ENCODE assay signal across 1 cellular context in the genomic region with DNA sequence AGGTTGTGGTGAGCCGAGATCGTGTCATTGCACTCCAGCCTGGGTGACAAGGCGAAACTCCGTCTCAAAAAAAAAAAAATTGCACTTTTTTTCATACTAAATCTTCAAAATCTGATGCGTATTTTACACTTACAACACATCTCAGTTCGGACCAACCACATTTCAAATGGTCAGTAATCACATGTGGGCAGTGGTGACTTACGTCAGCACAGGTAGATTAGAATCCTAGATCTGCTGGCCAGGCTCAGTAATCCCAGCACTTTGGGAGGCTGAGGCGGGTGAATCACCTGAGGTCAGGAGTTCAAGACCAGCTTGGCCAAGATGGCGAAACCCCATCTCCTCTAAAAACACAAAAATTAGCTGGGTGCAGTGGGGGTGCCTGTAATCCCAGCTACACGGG.
TF ChIP-seq lines count a peak whose summit lies in the region.

No MANE protein-coding gene starts in this region.

TF ChIP-seq in HCT116, 20 proteins besides CTCF, POLR2A, EP300 and RAD21 (continued from another document):
- TF ChIP-seq, protein P1, sequence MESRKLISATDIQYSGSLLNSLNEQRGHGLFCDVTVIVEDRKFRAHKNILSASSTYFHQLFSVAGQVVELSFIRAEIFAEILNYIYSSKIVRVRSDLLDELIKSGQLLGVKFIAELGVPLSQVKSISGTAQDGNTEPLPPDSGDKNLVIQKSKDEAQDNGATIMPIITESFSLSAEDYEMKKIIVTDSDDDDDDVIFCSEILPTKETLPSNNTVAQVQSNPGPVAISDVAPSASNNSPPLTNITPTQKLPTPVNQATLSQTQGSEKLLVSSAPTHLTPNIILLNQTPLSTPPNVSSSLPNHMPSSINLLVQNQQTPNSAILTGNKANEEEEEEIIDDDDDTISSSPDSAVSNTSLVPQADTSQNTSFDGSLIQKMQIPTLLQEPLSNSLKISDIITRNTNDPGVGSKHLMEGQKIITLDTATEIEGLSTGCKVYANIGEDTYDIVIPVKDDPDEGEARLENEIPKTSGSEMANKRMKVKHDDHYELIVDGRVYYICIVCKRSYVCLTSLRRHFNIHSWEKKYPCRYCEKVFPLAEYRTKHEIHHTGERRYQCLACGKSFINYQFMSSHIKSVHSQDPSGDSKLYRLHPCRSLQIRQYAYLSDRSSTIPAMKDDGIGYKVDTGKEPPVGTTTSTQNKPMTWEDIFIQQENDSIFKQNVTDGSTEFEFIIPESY (IDR thresholded peaks at IDR 0.05; ENCODE audit: extremely low read depth, insufficient replicate concordance, low read length) = no peak
- no peak for TF ChIP-seq EZH2phosphoT487 (IDR thresholded peaks at IDR 0.05; ENCODE audit: borderline replicate concordance)
- TF ChIP-seq FOSL1 (IDR thresholded peaks at IDR 0.05; ENCODE audit: low read depth) = no peak
- no peak for TF ChIP-seq ELF1 (IDR thresholded peaks at IDR 0.05; ENCODE audit: borderline replicate concordance, low read depth)
- no peak for TF ChIP-seq SP1 (IDR thresholded peaks at IDR 0.05; ENCODE audit: low read depth)
- TF ChIP-seq, protein P2, sequence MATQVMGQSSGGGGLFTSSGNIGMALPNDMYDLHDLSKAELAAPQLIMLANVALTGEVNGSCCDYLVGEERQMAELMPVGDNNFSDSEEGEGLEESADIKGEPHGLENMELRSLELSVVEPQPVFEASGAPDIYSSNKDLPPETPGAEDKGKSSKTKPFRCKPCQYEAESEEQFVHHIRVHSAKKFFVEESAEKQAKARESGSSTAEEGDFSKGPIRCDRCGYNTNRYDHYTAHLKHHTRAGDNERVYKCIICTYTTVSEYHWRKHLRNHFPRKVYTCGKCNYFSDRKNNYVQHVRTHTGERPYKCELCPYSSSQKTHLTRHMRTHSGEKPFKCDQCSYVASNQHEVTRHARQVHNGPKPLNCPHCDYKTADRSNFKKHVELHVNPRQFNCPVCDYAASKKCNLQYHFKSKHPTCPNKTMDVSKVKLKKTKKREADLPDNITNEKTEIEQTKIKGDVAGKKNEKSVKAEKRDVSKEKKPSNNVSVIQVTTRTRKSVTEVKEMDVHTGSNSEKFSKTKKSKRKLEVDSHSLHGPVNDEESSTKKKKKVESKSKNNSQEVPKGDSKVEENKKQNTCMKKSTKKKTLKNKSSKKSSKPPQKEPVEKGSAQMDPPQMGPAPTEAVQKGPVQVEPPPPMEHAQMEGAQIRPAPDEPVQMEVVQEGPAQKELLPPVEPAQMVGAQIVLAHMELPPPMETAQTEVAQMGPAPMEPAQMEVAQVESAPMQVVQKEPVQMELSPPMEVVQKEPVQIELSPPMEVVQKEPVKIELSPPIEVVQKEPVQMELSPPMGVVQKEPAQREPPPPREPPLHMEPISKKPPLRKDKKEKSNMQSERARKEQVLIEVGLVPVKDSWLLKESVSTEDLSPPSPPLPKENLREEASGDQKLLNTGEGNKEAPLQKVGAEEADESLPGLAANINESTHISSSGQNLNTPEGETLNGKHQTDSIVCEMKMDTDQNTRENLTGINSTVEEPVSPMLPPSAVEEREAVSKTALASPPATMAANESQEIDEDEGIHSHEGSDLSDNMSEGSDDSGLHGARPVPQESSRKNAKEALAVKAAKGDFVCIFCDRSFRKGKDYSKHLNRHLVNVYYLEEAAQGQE (IDR thresholded peaks at IDR 0.05; ENCODE audit: low read depth) = no peak
- TF ChIP-seq JUND (IDR thresholded peaks at IDR 0.05) = no peak
- TF ChIP-seq EGR1 (IDR thresholded peaks at IDR 0.05; ENCODE audit: low read depth) = no peak
- no peak for TF ChIP-seq POLR2AphosphoS5 (IDR thresholded peaks at IDR 0.05; ENCODE audit: low read depth, low read length)
TF ChIP-seq in HCT116: peak in this region for 0.
